In the genomic region with DNA sequence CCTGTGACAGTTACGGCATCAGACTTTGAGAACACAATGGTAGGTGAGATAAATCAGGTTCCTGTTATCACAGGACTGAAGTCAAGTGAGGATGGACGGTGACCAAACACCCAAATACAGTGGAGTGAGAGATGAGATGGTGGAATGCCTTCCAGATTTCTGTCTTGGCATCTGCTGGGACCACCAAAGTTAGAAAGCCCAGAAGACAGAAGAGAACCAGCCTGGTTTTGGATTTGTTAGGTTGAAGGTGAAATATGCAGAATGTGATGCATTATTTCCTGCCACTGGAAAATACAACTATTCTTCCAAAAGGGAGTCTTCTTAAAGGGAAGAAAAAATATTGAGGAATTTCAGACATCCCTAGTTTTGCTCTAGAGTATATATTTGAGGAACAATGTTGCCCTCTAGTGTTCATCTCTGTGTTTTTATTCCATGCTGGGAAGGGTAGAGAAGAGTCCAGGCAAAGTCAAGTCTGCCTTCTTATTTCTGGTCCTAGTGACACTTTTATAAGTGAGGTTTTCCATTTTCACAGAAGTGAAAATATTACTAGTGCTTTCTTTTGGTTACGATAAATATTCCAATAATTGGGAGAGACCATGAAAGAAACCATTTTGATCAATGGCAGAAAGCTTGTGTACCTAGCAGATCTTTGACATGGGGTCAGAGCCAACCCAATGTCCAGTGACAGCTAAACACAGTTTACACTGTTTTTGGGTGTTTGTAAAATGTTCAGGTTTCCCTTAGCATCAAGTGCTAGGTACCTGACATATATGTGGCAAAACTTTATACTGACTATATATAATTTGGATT, we compare ENCODE assay signal across 8 cellular contexts.
DNase-seq lines count a peak whose midpoint lies in the region; ATAC-seq and TF ChIP-seq lines count a peak whose summit lies in the region.

No MANE protein-coding gene starts in this region.

- H3K27ac ChIP-seq in SK-N-MC: no peak overlapping the region
- H3K27ac ChIP-seq in fibroblast of lung (ENCODE audit: insufficient read depth, low read length): no peak overlapping the region
- H3K27ac ChIP-seq in neural progenitor cell: no peak overlapping the region

- peak; percentile 63 for ATAC-seq in GM21576 (IDR thresholded peaks at IDR 0.05; ENCODE audit: unreplicated experiment)
- ATAC-seq in GM18909 (IDR thresholded peaks at IDR 0.05; ENCODE audit: poor library complexity, unreplicated experiment): no peak
- no peak for ATAC-seq in GM21529 (IDR thresholded peaks at IDR 0.05; ENCODE audit: unreplicated experiment)

- no peaks in the 10 kb centered on the region for H3K36me3 ChIP-seq in Caco-2 (ENCODE audit: control insufficient read depth, insufficient read depth, low read length)
- H3K36me3 ChIP-seq in SK-N-MC (ENCODE audit: insufficient read depth, low read length): no peaks in the 10 kb centered on the region
- no peaks in the 10 kb centered on the region for H3K36me3 ChIP-seq in fibroblast of lung (ENCODE audit: control insufficient read depth, insufficient read depth, low read length)
- no peaks in the 10 kb centered on the region for H3K36me3 ChIP-seq in neural progenitor cell

- H4K20me1 ChIP-seq in fibroblast of lung (ENCODE audit: control insufficient read depth, extremely low read depth, insufficient read depth, low read length) (no peaks in the 10 kb centered on the region), neural progenitor cell (ENCODE audit: low read depth) (no peaks in the 10 kb centered on the region)

- H3K4me2 ChIP-seq in fibroblast of lung (ENCODE audit: extremely low read depth, insufficient read depth, low read length) (no peak overlapping the region), neural progenitor cell (no peak overlapping the region)

- CTCF ChIA-PET in Caco-2 (lab: Charles Lee): interaction anchor here (1.2 to 1.9 kb wide), 2 partner anchors 11 to 57 kb away, joined by 7 to 11 read pairs; no protein-coding TSS in a partner anchor

- H3K27ac Mint-ChIP-seq in Caco-2 (ENCODE audit: unreplicated experiment) (no peak overlapping the region), neural progenitor cell (no peak overlapping the region)

- H3F3A ChIP-seq in neural progenitor cell (ENCODE audit: low read depth): no peaks in the 10 kb centered on the region

- H3K4me3 ChIP-seq in Caco-2 (ENCODE audit: low read depth, low read length) (no peak overlapping the region), SK-N-MC (no peak overlapping the region), fibroblast of lung (replicated peaks in 1 of 4; ENCODE audit: control extremely low read depth in 1 of 4, insufficient read depth in 1 of 4, low read depth in 3 of 4, low read length in 4 of 4) (no peak overlapping the region), neural progenitor cell (no peak overlapping the region)

- no TSS peak for BruUV-seq in Caco-2 (replicated peaks; lab: Mats Ljungman, UMichigan)

- H3K79me2 ChIP-seq in fibroblast of lung (ENCODE audit: control insufficient read depth, insufficient read depth, low read length) (no peaks in the 10 kb centered on the region), neural progenitor cell (ENCODE audit: low read depth) (no peaks in the 10 kb centered on the region)

- H3K27me3 Mint-ChIP-seq in Caco-2 (ENCODE audit: insufficient read depth, unreplicated experiment): no peaks in the 10 kb centered on the region
- peaks cover 2% of the 10 kb centered on the region for H3K27me3 Mint-ChIP-seq in neural progenitor cell (ENCODE audit: insufficient read depth, low read depth)

- H3K4me1 Mint-ChIP-seq in Caco-2 (ENCODE audit: low read depth, unreplicated experiment) (peaks cover 24% of the 10 kb centered on the region), neural progenitor cell (peaks cover 2% of the 10 kb centered on the region)

- H3K9me3 Mint-ChIP-seq in Caco-2 (ENCODE audit: unreplicated experiment): peaks cover 15% of the 10 kb centered on the region
- peaks cover 7% of the 10 kb centered on the region for H3K9me3 Mint-ChIP-seq in neural progenitor cell

- POLR2A ChIA-PET in Caco-2 (lab: Charles Lee): no interaction called here

- no peak overlapping the region for H3K4me3 Mint-ChIP-seq in Caco-2 (ENCODE audit: unreplicated experiment)
- H3K4me3 Mint-ChIP-seq in neural progenitor cell: no peak overlapping the region

- H3K27me3 ChIP-seq in Caco-2 (replicated peaks; ENCODE audit: control insufficient read depth, insufficient read depth, low read length) (no peaks in the 10 kb centered on the region), fibroblast of lung (ENCODE audit: control insufficient read depth, insufficient read depth, low read length) (no peaks in the 10 kb centered on the region), neural progenitor cell (no peaks in the 10 kb centered on the region)

- H3K9ac ChIP-seq in SK-N-MC (ENCODE audit: insufficient read length) (no peak overlapping the region), fibroblast of lung (ENCODE audit: insufficient read depth, low read length) (no peak overlapping the region), neural progenitor cell (no peak overlapping the region)

- H2AFZ ChIP-seq in fibroblast of lung (ENCODE audit: low read length) (no peak overlapping the region), neural progenitor cell (replicated peaks) (no peak overlapping the region)

- H3K4me1 ChIP-seq in Caco-2: peaks cover 33% of the 10 kb centered on the region
- H3K4me1 ChIP-seq in fibroblast of lung (ENCODE audit: control insufficient read depth, extremely low read depth, insufficient read depth, low read length): peaks cover 5% of the 10 kb centered on the region
- no peaks in the 10 kb centered on the region for H3K4me1 ChIP-seq in neural progenitor cell

- peak; percentile 60 to 61 for TF ChIP-seq CTCF in Caco-2 (IDR thresholded peaks at IDR 0.05; ENCODE audit: insufficient read depth in 1 of 2, low read depth in 1 of 2, low read length in 1 of 2, severe bottlenecking in 1 of 2, unreplicated experiment in 1 of 2)
- TF ChIP-seq CTCF in fibroblast of lung (conservative IDR thresholded peaks at IDR 0.05 in 1 of 2, IDR thresholded peaks at IDR 0.05 in 1 of 2; ENCODE audit: low read depth in 1 of 2, low read length in 2 of 2): peak; percentile 45 to 63
- TF ChIP-seq CTCF in neural progenitor cell (IDR thresholded peaks at IDR 0.05): peak; percentile 78

- H3K9me3 ChIP-seq in Caco-2: 0 out of 2 replicates have a peak, but pooled peaks cover 3% of the 10 kb centered on the region
- H3K9me3 ChIP-seq in SK-N-MC (ENCODE audit: low read depth, low read length): no peaks in the 10 kb centered on the region
- H3K9me3 ChIP-seq in fibroblast of lung (ENCODE audit: control insufficient read depth, insufficient read depth, low read depth, low read length): no peaks in the 10 kb centered on the region
- H3K9me3 ChIP-seq in neural progenitor cell (ENCODE audit: low read depth): no peaks in the 10 kb centered on the region

- intact Hi-C loops in Caco-2 (cut with micrococcal nuclease; ENCODE audit: unreplicated experiment): loop anchor here (1.0 kb wide), 4 partner anchors 57 to 287 kb away; no protein-coding TSS in a partner anchor

- H3K36me3 Mint-ChIP-seq in Caco-2 (ENCODE audit: insufficient read depth, unreplicated experiment): no peaks in the 10 kb centered on the region
- H3K36me3 Mint-ChIP-seq in neural progenitor cell: peaks cover 2% of the 10 kb centered on the region

- DNase-seq in Caco-2: peak in 1 of 2 experiments; percentile 66
- peak; percentile 62 for DNase-seq in NAMALWA (ENCODE audit: low spot score)
- DNase-seq in SK-N-MC (ENCODE audit: low read depth, low spot score): peak; percentile 28
- peak; percentile 70 to 84 for DNase-seq in fibroblast of lung (ENCODE audit: low read depth in 2 of 2)
- peak; percentile 69 for DNase-seq in neural progenitor cell (ENCODE audit: low spot score)
